ENCODE assay signal across 29 cellular contexts in genomic region chr22:30469165-30469564, GRCh38. TPM values are rescaled to one million over a fixed set of nuclear protein-coding genes. Genes with fewer than 3 reads are reported as not detected.
"Had no signal": no experiment of that assay in that cellular context is flagged by ENCODE, and none has a peak within 500 bp of the region (broad histone marks: within the 10 kb centered on the region; RNA-seq: fewer than 3 reads in every experiment).

No MANE protein-coding gene starts in this region.

- H3K4me1 ChIP-seq: suprapubic skin, testis, tibial artery, tibial nerve, transverse colon, upper lobe of right lung, vagina had no signal

- DNase-seq: stimulated activated CD4-positive, alpha-beta T cell treated with anti-CD3 and anti-CD28 coated beads, Interleukin-2, amount 100 ng/mL, for 48 hours; stimulated activated CD4-positive, alpha-beta T cell treated with anti-CD3 and anti-CD28 coated beads, Interleukin-4, amount 100 ng/mL, for 1 hour; stimulated activated CD4-positive, alpha-beta T cell treated with anti-CD3 and anti-CD28 coated beads, Interleukin-4, amount 100 ng/mL, for 24 hours; stimulated activated CD4-positive, alpha-beta T cell treated with anti-CD3 and anti-CD28 coated beads, Interleukin-4, amount 100 ng/mL, for 4 hours; stimulated activated CD8-positive, alpha-beta memory T cell treated with anti-CD3 and anti-CD28 coated beads, Interleukin-4, amount 100 ng/mL, for 48 hours; stimulated activated naive B cell treated with anti-CD40 and anti-IgM and Interleukin-4, amounts not matched to agents 10 μg/mL and 1 μg/mL and 100 μg/mL, for 72 hours; stimulated activated naive CD4-positive, alpha-beta T cell; stimulated activated naive CD4-positive, alpha-beta T cell treated with Interleukin-2 at 50 U/mL for 16 hours; stimulated activated naive CD8-positive, alpha-beta T cell treated with anti-CD3 and anti-CD28 coated beads, Interleukin-15, amount 100 ng/mL, for 72 hours; stimulated activated naive CD8-positive, alpha-beta T cell treated with anti-CD3 and anti-CD28 coated beads, Interleukin-15, Interleukin-2, amounts not matched to agents 100 U/mL and 50 U/mL, for 24 hours; stomach; substantia nigra; testis; thyroid gland; tibial artery; transverse colon; trophoblast cell; upper lobe of left lung; upper lobe of right lung had no signal

- H3K27ac ChIP-seq: stomach, suprapubic skin, testis, thoracic aorta, thyroid gland, tibial artery, tibial nerve, transverse colon, upper lobe of left lung, upper lobe of right lung, vagina had no signal

- FAIRE-seq: urothelium cell line had no signal

- H3K9me3 ChIP-seq: stomach, suprapubic skin, testis, thoracic aorta, thyroid gland, tibial artery, tibial nerve, transverse colon, upper lobe of left lung, upper lobe of right lung, vagina had no signal

- H3K36me3 ChIP-seq: stomach, suprapubic skin, thoracic aorta, thyroid gland, tibial artery, tibial nerve, transverse colon, upper lobe of left lung, upper lobe of right lung, vagina had no signal

- H3K27me3 ChIP-seq: testis, thyroid gland, tibial nerve, upper lobe of left lung, vagina had no signal

- ATAC-seq: stimulated activated memory B cell treated with anti-CD40 and anti-IgM and Interleukin-4, amounts not matched to agents 10 μg/mL and 1 μg/mL and 100 μg/mL, for 72 hours; stimulated activated naive B cell treated with anti-CD40 and anti-IgM and Interleukin-4, amounts not matched to agents 10 μg/mL and 1 μg/mL and 100 μg/mL, for 72 hours; stimulated activated naive CD8-positive, alpha-beta T cell treated with anti-CD3 and anti-CD28 coated beads, Interleukin-15, amount 100 ng/mL, for 72 hours; stimulated activated naive CD8-positive, alpha-beta T cell treated with anti-CD3 and anti-CD28 coated beads, Interleukin-15, Interleukin-2, amounts not matched to agents 100 U/mL and 50 U/mL, for 24 hours; upper lobe of right lung had no signal

- H3K4me3 ChIP-seq: stomach, suprapubic skin, testis, thoracic aorta, thyroid gland, tibial artery, tibial nerve, transverse colon, upper lobe of left lung, upper lobe of right lung, vagina had no signal

RNA-seq across cellular contexts. Expression of gene SEC14L3, which starts 2.7 kb away (rescaled TPM):
- total RNA-seq: stomach, subcutaneous adipose tissue, suprapubic skin, temporal lobe, thoracic aorta, tibial nerve, transverse colon, upper lobe of right lung, ureter, urinary bladder, vagina had no signal
- polyA plus RNA-seq: stomach, urinary bladder had no signal

RNA-seq across cellular contexts. Expression of gene SEC14L4, which starts 36.3 kb away (rescaled TPM):
- total RNA-seq: subcutaneous adipose tissue, thoracic aorta, transverse colon, vagina had no signal
